In the genomic region with DNA sequence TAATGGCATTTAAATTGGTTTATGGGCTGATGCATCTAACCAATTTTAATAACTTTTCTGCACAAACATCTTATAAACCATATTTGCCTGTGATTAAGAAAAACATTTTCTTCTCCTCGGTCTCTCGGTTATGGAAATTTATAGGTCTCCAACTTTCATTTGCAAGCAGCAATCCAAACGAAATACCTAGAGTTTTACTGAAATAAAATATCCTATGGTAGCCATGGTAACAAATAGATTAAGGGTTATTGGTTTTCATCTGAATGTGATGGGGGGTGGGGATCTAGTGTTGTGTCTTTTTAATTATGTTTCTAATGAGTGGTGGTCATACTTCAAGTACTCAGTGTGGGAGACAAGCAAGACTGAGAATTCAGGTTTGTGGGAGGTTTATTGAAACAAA, we compare ENCODE assay signal across 1 cellular context.
TF ChIP-seq lines count a peak whose summit lies in the region.

No MANE protein-coding gene starts in this region.

TF ChIP-seq in K562, 482 proteins besides CTCF, POLR2A, EP300 and RAD21:
- no peak for TF ChIP-seq OTX1 (CRISPR knock-in tag; IDR thresholded peaks at IDR 0.05)
- TF ChIP-seq XRCC4 (IDR thresholded peaks at IDR 0.05; ENCODE audit: extremely low read depth, insufficient read depth, insufficient read length), result no peak
- TF ChIP-seq NFYB (IDR thresholded peaks at IDR 0.05; ENCODE audit: extremely low read depth, insufficient read length), result no peak
- no peak for TF ChIP-seq FOXJ3 (CRISPR knock-in tag; IDR thresholded peaks at IDR 0.05)
- no peak for TF ChIP-seq RBM39 (optimal IDR thresholded peaks at IDR 0.05; ENCODE audit: low read depth, low read length)
- TF ChIP-seq RNF2 (IDR thresholded peaks at IDR 0.05), result peak; percentile 50; the same call in 1 of the 2 replicates
- TF ChIP-seq, protein P1, sequence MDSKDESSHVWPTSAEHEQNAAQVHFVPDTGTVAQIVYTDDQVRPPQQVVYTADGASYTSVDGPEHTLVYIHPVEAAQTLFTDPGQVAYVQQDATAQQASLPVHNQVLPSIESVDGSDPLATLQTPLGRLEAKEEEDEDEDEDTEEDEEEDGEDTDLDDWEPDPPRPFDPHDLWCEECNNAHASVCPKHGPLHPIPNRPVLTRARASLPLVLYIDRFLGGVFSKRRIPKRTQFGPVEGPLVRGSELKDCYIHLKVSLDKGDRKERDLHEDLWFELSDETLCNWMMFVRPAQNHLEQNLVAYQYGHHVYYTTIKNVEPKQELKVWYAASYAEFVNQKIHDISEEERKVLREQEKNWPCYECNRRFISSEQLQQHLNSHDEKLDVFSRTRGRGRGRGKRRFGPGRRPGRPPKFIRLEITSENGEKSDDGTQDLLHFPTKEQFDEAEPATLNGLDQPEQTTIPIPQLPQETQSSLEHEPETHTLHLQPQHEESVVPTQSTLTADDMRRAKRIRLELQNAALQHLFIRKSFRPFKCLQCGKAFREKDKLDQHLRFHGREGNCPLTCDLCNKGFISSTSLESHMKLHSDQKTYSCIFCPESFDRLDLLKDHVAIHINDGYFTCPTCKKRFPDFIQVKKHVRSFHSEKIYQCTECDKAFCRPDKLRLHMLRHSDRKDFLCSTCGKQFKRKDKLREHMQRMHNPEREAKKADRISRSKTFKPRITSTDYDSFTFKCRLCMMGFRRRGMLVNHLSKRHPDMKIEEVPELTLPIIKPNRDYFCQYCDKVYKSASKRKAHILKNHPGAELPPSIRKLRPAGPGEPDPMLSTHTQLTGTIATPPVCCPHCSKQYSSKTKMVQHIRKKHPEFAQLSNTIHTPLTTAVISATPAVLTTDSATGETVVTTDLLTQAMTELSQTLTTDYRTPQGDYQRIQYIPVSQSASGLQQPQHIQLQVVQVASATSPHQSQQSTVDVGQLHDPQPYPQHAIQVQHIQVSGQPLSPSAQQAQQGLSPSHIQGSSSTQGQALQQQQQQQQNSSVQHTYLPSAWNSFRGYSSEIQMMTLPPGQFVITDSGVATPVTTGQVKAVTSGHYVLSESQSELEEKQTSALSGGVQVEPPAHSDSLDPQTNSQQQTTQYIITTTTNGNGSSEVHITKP (IDR thresholded peaks at IDR 0.05; ENCODE audit: partially characterized antibody), result no peak
- TF ChIP-seq CBX8 (IDR thresholded peaks at IDR 0.05; ENCODE audit: borderline replicate concordance, extremely low read depth, low read depth, low read length, poor library complexity, severe bottlenecking), result peak; percentile 90
- TF ChIP-seq RFX1 (IDR thresholded peaks at IDR 0.05), result peak; percentile 46; the same call in 1 of the 2 replicates
- no peak for TF ChIP-seq NFRKB (IDR thresholded peaks at IDR 0.05; ENCODE audit: low read depth)
- TF ChIP-seq, protein P2, sequence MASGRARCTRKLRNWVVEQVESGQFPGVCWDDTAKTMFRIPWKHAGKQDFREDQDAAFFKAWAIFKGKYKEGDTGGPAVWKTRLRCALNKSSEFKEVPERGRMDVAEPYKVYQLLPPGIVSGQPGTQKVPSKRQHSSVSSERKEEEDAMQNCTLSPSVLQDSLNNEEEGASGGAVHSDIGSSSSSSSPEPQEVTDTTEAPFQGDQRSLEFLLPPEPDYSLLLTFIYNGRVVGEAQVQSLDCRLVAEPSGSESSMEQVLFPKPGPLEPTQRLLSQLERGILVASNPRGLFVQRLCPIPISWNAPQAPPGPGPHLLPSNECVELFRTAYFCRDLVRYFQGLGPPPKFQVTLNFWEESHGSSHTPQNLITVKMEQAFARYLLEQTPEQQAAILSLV (tag; IDR thresholded peaks at IDR 0.05), result no peak
- no peak for TF ChIP-seq ZBTB33 (CRISPR knock-in tag; IDR thresholded peaks at IDR 0.05)
- TF ChIP-seq FOXA1 (IDR thresholded peaks at IDR 0.05; ENCODE audit: borderline replicate concordance), result no peak
- no peak for TF ChIP-seq ATF3 (IDR thresholded peaks at IDR 0.05)
- no peak for TF ChIP-seq ATF3 (CRISPR knock-in tag; conservative IDR thresholded peaks at IDR 0.05)
- no peak for TF ChIP-seq U2AF1 (optimal IDR thresholded peaks at IDR 0.05; ENCODE audit: low read depth, low read length)
- TF ChIP-seq ZNF778 (CRISPR knock-in tag; IDR thresholded peaks at IDR 0.05), result no peak
- no peak for TF ChIP-seq RCOR1 (IDR thresholded peaks at IDR 0.05; ENCODE audit: borderline replicate concordance in 1 of 2, low read depth in 2 of 2, low read length in 2 of 2)
- TF ChIP-seq ATF7 (IDR thresholded peaks at IDR 0.05), result no peak
- no peak for TF ChIP-seq COPS2 (conservative IDR thresholded peaks at IDR 0.05)
- TF ChIP-seq BMI1 (IDR thresholded peaks at IDR 0.05; ENCODE audit: low read length), result peak; percentile 68; the same call in 1 of the 2 replicates
